11 cellular contexts compared by ENCODE assay signal in genomic region chr3:168714609-168715240, GRCh38.
DNase-seq lines count a peak whose midpoint lies in the region; ATAC-seq and TF ChIP-seq lines count a peak whose summit lies in the region.
"Had no signal": no experiment of that assay in that cellular context is flagged by ENCODE, and none has a peak within 500 bp of the region (broad histone marks: within the 10 kb centered on the region; RNA-seq: fewer than 3 reads in every experiment).

No MANE protein-coding gene starts in this region.

- no peak for TF ChIP-seq CTCF in GM10266 (IDR thresholded peaks at IDR 0.05; ENCODE audit: control insufficient read depth, insufficient read depth, low read depth, missing control alignments)

- ATAC-seq in GM19351 (IDR thresholded peaks at IDR 0.05; ENCODE audit: unreplicated experiment) (peak; percentile 97), HG02623 (IDR thresholded peaks at IDR 0.05; ENCODE audit: unreplicated experiment) (peak; percentile 96), HG03342 (IDR thresholded peaks at IDR 0.05; ENCODE audit: unreplicated experiment) (peak; percentile 97)

- DNase-seq in GM10266 (ENCODE audit: extremely low spot score) = peak; percentile 25
- DNase-seq in NCI-H146 treated with DMSO at 0.1 percent for 48 hours (lab: John Stamatoyannopoulos, UW; ENCODE audit: unreplicated experiment) = no peak
- DNase-seq in hepatic stellate cell (ENCODE audit: low spot score) = no peak
- DNase-seq in NCI-H1694 (lab: John Stamatoyannopoulos, UW) = no peak
- DNase-seq in NCI-H2227 treated with DMSO at 0.1 percent for 48 hours (lab: John Stamatoyannopoulos, UW) = no peak
- DNase-seq: activated T-cell treated with anti-CD3 and anti-CD28 coated beads, Interleukin-2, amount 50 U/mL, for 48 hours; DMS 273 treated with DMSO at 0.1 percent for 48 hours; trophoblast cell had no signal
